ENCODE assay signal across 8 cellular contexts in the genomic region with DNA sequence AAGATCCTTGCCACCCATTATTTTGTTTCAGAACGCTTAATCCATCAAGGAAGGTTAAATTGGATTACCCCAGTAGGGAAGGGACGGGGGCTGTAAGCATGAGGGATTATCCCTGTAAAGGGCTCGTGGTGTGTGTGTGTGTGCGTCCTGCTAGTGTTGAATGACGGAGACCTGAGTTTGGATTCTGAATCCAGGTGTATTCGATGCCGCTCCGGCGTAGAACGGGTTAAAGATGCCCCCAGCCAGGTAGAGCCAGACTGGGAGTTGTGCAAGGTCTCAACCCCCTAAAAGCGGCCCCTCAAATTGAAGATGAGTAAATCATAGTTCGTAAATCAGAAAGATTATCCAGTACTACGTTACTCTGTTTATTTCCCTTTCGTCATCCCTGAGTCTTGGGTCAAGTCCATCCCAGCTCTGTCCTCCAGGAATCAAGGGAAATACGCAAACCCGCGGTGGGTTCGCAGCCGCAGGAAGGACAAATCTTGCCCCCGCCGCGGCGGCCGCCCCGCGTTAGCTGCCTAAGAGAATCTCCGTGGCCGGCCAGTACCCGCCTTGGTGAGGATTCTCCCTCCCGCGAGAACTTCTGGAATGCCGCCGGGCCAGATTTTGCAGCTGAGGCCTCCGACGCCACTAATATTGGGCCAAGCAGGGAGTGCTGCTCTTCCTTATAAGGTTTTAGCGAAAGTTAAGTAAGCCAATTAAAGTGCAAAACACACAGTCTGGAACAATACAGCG. TPM values are rescaled to one million over a fixed set of nuclear protein-coding genes. Genes with fewer than 3 reads are reported as not detected.
DNase-seq lines count a peak whose midpoint lies in the region; ATAC-seq and TF ChIP-seq lines count a peak whose summit lies in the region.

No MANE protein-coding gene starts in this region.

- H3K27ac ChIP-seq in HUES6 (ENCODE audit: low read depth, low read length) (peak overlapping the region; percentile 79; the same call in 1 of the 2 replicates), testis (peak overlapping the region; percentile 74 to 90)

- H3K9me3 ChIP-seq in HUES6 (ENCODE audit: control insufficient read depth, insufficient read depth, low read depth, low read length) (no peaks in the 10 kb centered on the region), testis (no peaks in the 10 kb centered on the region)

- H3K4me3 Mint-ChIP-seq in T-helper 2 cell treated with Interferon-gamma antibody and Interleukin-4, amounts not matched to agents 5 μg/mL and 100 μg/mL, for 36 hours: peak overlapping the region; percentile 99
- H3K4me3 Mint-ChIP-seq in endothelial cell (ENCODE audit: unreplicated experiment): peak overlapping the region; percentile 88
- H3K4me3 Mint-ChIP-seq in memory B cell: peak overlapping the region; percentile 100

- peak; percentile 68 for DNase-seq in G401 (ENCODE audit: low spot score)
- DNase-seq in T-helper 2 cell treated with Interferon-gamma antibody and Interleukin-4, amounts not matched to agents 5 μg/mL and 100 μg/mL, for 36 hours (ENCODE audit: low spot score): no peak
- peak; percentile 65 for DNase-seq in endothelial cell (ENCODE audit: low spot score)
- no peak for DNase-seq in memory B cell (ENCODE audit: low spot score in 2 of 2)
- DNase-seq in testis: peak; percentile 80
- no peak for DNase-seq in cerebellar nuclear complex (lab: John Stamatoyannopoulos, UW)

- H3K36me3 ChIP-seq in HUES6 (ENCODE audit: control insufficient read depth, insufficient read depth, low read length) (peaks cover 15% of the 10 kb centered on the region), testis (ENCODE audit: low read depth, missing control alignments) (no peaks in the 10 kb centered on the region)

- H3K4me1 Mint-ChIP-seq in T-helper 2 cell treated with Interferon-gamma antibody and Interleukin-4, amounts not matched to agents 5 μg/mL and 100 μg/mL, for 36 hours (ENCODE audit: low read depth): peaks cover 30% of the 10 kb centered on the region
- H3K4me1 Mint-ChIP-seq in endothelial cell (ENCODE audit: unreplicated experiment) (peaks cover 33% of the 10 kb centered on the region), memory B cell (peaks cover 30% of the 10 kb centered on the region)

- no peak for TF ChIP-seq CTCF in endothelial cell (IDR thresholded peaks at IDR 0.05; ENCODE audit: unreplicated experiment)
- no peak for TF ChIP-seq CTCF in testis (IDR thresholded peaks at IDR 0.05)

- H3K27me3 ChIP-seq in HUES6 (ENCODE audit: control insufficient read depth, insufficient read depth, low read length) (peaks cover 48% of the 10 kb centered on the region), testis (no peaks in the 10 kb centered on the region)

- H3K27me3 Mint-ChIP-seq in T-helper 2 cell treated with Interferon-gamma antibody and Interleukin-4, amounts not matched to agents 5 μg/mL and 100 μg/mL, for 36 hours (ENCODE audit: low read depth): peaks cover 29% of the 10 kb centered on the region
- H3K27me3 Mint-ChIP-seq in endothelial cell (ENCODE audit: unreplicated experiment): peaks cover 11% of the 10 kb centered on the region
- H3K27me3 Mint-ChIP-seq in memory B cell: peaks cover 7% of the 10 kb centered on the region

- no peaks in the 10 kb centered on the region for H3K9me3 Mint-ChIP-seq in T-helper 2 cell treated with Interferon-gamma antibody and Interleukin-4, amounts not matched to agents 5 μg/mL and 100 μg/mL, for 36 hours
- H3K9me3 Mint-ChIP-seq in endothelial cell (ENCODE audit: unreplicated experiment): no peaks in the 10 kb centered on the region
- no peaks in the 10 kb centered on the region for H3K9me3 Mint-ChIP-seq in memory B cell

- H3K4me3 ChIP-seq in HUES6 (ENCODE audit: low read depth, low read length): peak overlapping the region; percentile 89
- peak overlapping the region; percentile 62 to 72 for H3K4me3 ChIP-seq in testis

- no peak for TF ChIP-seq POLR2A in testis (IDR thresholded peaks at IDR 0.05)

- 7 to 10% methylated on average over 30 to 37 of the region's 37 CpGs for WGBS in testis, 2 donors

- H3K36me3 Mint-ChIP-seq in T-helper 2 cell treated with Interferon-gamma antibody and Interleukin-4, amounts not matched to agents 5 μg/mL and 100 μg/mL, for 36 hours (ENCODE audit: low read depth): peaks cover 16% of the 10 kb centered on the region
- H3K36me3 Mint-ChIP-seq in endothelial cell (ENCODE audit: low read depth, unreplicated experiment) (no peaks in the 10 kb centered on the region), memory B cell (no peaks in the 10 kb centered on the region)

- peak overlapping the region; percentile 86 for H3K27ac Mint-ChIP-seq in T-helper 2 cell treated with Interferon-gamma antibody and Interleukin-4, amounts not matched to agents 5 μg/mL and 100 μg/mL, for 36 hours
- H3K27ac Mint-ChIP-seq in endothelial cell (ENCODE audit: unreplicated experiment) (peak overlapping the region; percentile 93), memory B cell (peak overlapping the region; percentile 98)

- intact Hi-C loops in testis (cut with DNase I; ENCODE audit: low total_unique reads): no loop called here

- H3K9ac ChIP-seq in HUES6 (ENCODE audit: low read length): peak overlapping the region; percentile 95

- H3K4me1 ChIP-seq in HUES6 (ENCODE audit: control insufficient read depth, insufficient read depth, low read length) (peaks cover 31% of the 10 kb centered on the region), testis (peaks cover 4% of the 10 kb centered on the region)

- in situ Hi-C loops in G401 (cut with HindIII; ENCODE audit: low sequenced_read_pairs): no loop called here

- ATAC-seq in GM21526 (IDR thresholded peaks at IDR 0.05; ENCODE audit: low FRiP score, unreplicated experiment) (peak; percentile 26), memory B cell (ENCODE audit: low read depth) (peak; percentile 12)

RNA-seq across cellular contexts. Expression of gene MTAP, which starts 0.6 kb away (rescaled TPM):
- total RNA-seq in G401 (2014; rRNA removed; shearing (Covaris generic)): 15.1 and 17.4 TPM in 2 replicates
- total RNA-seq in endothelial cell (ENCODE audit: unreplicated experiment) (37.2 TPM), testis (10 to 100 TPM; 19.3 to 21.2 TPM)
- 18.2 TPM for polyA plus RNA-seq in testis (ENCODE audit: insufficient read depth, low read depth, low replicate concordance)

Comparison
In these comparisons a context has a peak if more than half of its experiments do, and no peak if none do; other contexts are left out.
1. DNase-seq: peak in G401 (single experiment), endothelial cell (single experiment) and testis (single experiment); none in T-helper 2 cell treated with Interferon-gamma antibody and Interleukin-4, amounts not matched to agents 5 μg/mL and 100 μg/mL, for 36 hours (single experiment), memory B cell (0 of 2) and cerebellar nuclear complex (0 of 2).
2. Peak in every context shown above with its lines, with median percentiles within 50 percentile points of each other: H3K27ac Mint-ChIP-seq and H3K4me3 Mint-ChIP-seq.